In genomic region chr1:109438798-109439297, GRCh38 we compare ENCODE assay signal across 12 cellular contexts. TPM values are rescaled to one million over a fixed set of nuclear protein-coding genes. Genes with fewer than 3 reads are reported as not detected.
DNase-seq lines count a peak whose midpoint lies in the region; ATAC-seq and TF ChIP-seq lines count a peak whose summit lies in the region.
"Had no signal": no experiment of that assay in that cellular context is flagged by ENCODE, and none has a peak within 500 bp of the region (broad histone marks: within the 10 kb centered on the region; RNA-seq: fewer than 3 reads in every experiment).

No MANE protein-coding gene starts in this region.

- dilution Hi-C loops in mammary epithelial cell (cut with HindIII; ENCODE audit: low sequenced_read_pairs): no loop called here

- CTCF ChIA-PET in mammary epithelial cell (lab: Charles Lee; ENCODE audit: low non-redundant PET): interaction anchor here (0.7 kb wide), 1 partner anchor 277 kb away, joined by 3 read pairs; no protein-coding TSS in a partner anchor

- ATAC-seq in psoas muscle: peak; percentile 97 to 99 (median 98)
- no peak for ATAC-seq in GM19035 (IDR thresholded peaks at IDR 0.05; ENCODE audit: unreplicated experiment)
- no peak for ATAC-seq in T-helper 17 cell

- TF ChIP-seq CTCF in GM10266 (IDR thresholded peaks at IDR 0.05; ENCODE audit: control insufficient read depth, insufficient read depth, low read depth, missing control alignments) (no peak), mammary epithelial cell (conservative IDR thresholded peaks at IDR 0.05 in 1 of 2, IDR thresholded peaks at IDR 0.05 in 1 of 2; ENCODE audit: extremely low read depth in 1 of 2, insufficient read depth in 1 of 2, low read depth in 1 of 2, low read length in 2 of 2) (no peak), psoas muscle (IDR thresholded peaks at IDR 0.05) (no peak), vagina (IDR thresholded peaks at IDR 0.05) (no peak)

- peaks cover 0 to 5% (median 0%) of the 10 kb centered on the region in 3 donors for H3K36me3 Mint-ChIP-seq in immature natural killer cell
- no peaks in the 10 kb centered on the region for H3K36me3 Mint-ChIP-seq in T-helper 17 cell (ENCODE audit: low read depth)

- H3K4me1 ChIP-seq in mammary epithelial cell (ENCODE audit: insufficient read depth, low read length) (no peaks in the 10 kb centered on the region), psoas muscle (peaks cover 12% of the 10 kb centered on the region), vagina (no peaks in the 10 kb centered on the region)
- H3K4me1 ChIP-seq: sigmoid colon had no signal

- H3K27me3 ChIP-seq in MG63 (peaks cover 22% of the 10 kb centered on the region), mammary epithelial cell (ENCODE audit: insufficient read depth, low read length) (no peaks in the 10 kb centered on the region), psoas muscle (ENCODE audit: insufficient read depth in 3 of 3, low read length in 2 of 3) (peaks cover 0 to 15% (median 0%) of the 10 kb centered on the region in 3 donors), vagina (no peaks in the 10 kb centered on the region)
- H3K27me3 ChIP-seq: sigmoid colon had no signal

- H2AFZ ChIP-seq in mammary epithelial cell (ENCODE audit: low read depth, low read length): no peak overlapping the region

- peaks cover 0 to 3% (median 0%) of the 10 kb centered on the region in 6 donors for H3K9me3 Mint-ChIP-seq in immature natural killer cell

- no peak overlapping the region for H3K27ac Mint-ChIP-seq in immature natural killer cell
- no peak overlapping the region for H3K27ac Mint-ChIP-seq in T-helper 17 cell

- 0 out of 2 replicates have a peak, but pooled peaks cover 3% of the 10 kb centered on the region for H3K9me3 ChIP-seq in MG63
- peaks cover 3% of the 10 kb centered on the region for H3K9me3 ChIP-seq in mammary epithelial cell (replicated peaks; ENCODE audit: insufficient read depth, low read length)
- no peaks in the 10 kb centered on the region for H3K9me3 ChIP-seq in psoas muscle
- no peaks in the 10 kb centered on the region for H3K9me3 ChIP-seq in vagina
- H3K9me3 ChIP-seq in T-helper 17 cell (ENCODE audit: control insufficient read depth, low read length, poor library complexity, severe bottlenecking): no peaks in the 10 kb centered on the region
- H3K9me3 ChIP-seq: sigmoid colon had no signal

- no peaks in the 10 kb centered on the region for H4K20me1 ChIP-seq in mammary epithelial cell (ENCODE audit: insufficient read depth, low read length)

- H3K36me3 ChIP-seq in MG63 (no peaks in the 10 kb centered on the region), mammary epithelial cell (ENCODE audit: insufficient read depth, low read length) (no peaks in the 10 kb centered on the region), psoas muscle (ENCODE audit: insufficient read depth in 1 of 2, low read depth in 1 of 2) (no peaks in the 10 kb centered on the region), vagina (no peaks in the 10 kb centered on the region)
- H3K36me3 ChIP-seq: sigmoid colon had no signal

- H3K79me2 ChIP-seq in mammary epithelial cell (ENCODE audit: insufficient read depth, low read length): no peaks in the 10 kb centered on the region

- DNase-seq in GM10266 (ENCODE audit: extremely low spot score) (peak; percentile 24), MG63 (peak; percentile 80), mammary epithelial cell (peak; percentile 49), psoas muscle (no peak), immature natural killer cell (no peak), vagina (ENCODE audit: extremely low spot score in 2 of 2) (no peak), T-helper 17 cell (no peak)
- DNase-seq: anterior cingulate cortex, NCI-H1417 treated with DMSO at 0.1 percent for 48 hours, sigmoid colon, T-helper 9 cell had no signal

- H3K4me3 ChIP-seq in MG63 (no peak overlapping the region), mammary epithelial cell (replicated peaks in 1 of 3; ENCODE audit: insufficient read depth in 1 of 3, low read depth in 2 of 3, low read length in 3 of 3) (no peak overlapping the region), psoas muscle (no peak overlapping the region), vagina (no peak overlapping the region)
- H3K4me3 ChIP-seq: sigmoid colon had no signal

- H3K4me3 Mint-ChIP-seq in immature natural killer cell (no peak overlapping the region), T-helper 17 cell (no peak overlapping the region)

- no TSS peak for BruUV-seq in mammary epithelial cell (replicated peaks; lab: Mats Ljungman, UMichigan)

- in situ Hi-C loops in mammary epithelial cell (cut with MboI; ENCODE audit: low sequenced_read_pairs in 2 of 2): no loop called here

- intact Hi-C loops in mammary epithelial cell (cut with micrococcal nuclease) (no loop called here), psoas muscle (cut with DNase I) (no loop called here), vagina (cut with DNase I) (no loop called here)

- WGBS in mammary epithelial cell (ENCODE audit: low coverage, missing lambda C conversion rate): 93% methylated on average over 3 of the region's 3 CpGs
- WGBS in psoas muscle, 3 donors: 46 to 55% (median 50%) methylated on average over 3 of the region's 3 CpGs

- H3K27ac ChIP-seq in mammary epithelial cell (ENCODE audit: insufficient read depth, low read depth, low read length): no peak overlapping the region
- H3K27ac ChIP-seq in psoas muscle: peak overlapping the region; percentile 61
- no peak overlapping the region for H3K27ac ChIP-seq in vagina
- H3K27ac ChIP-seq: sigmoid colon had no signal

- H3K9ac ChIP-seq in mammary epithelial cell (ENCODE audit: insufficient read depth, low read length): no peak overlapping the region

- H3K27me3 Mint-ChIP-seq in immature natural killer cell (ENCODE audit: low read depth in 3 of 3): no peaks in the 10 kb centered on the region
- H3K27me3 Mint-ChIP-seq in T-helper 17 cell: peaks cover 11% of the 10 kb centered on the region

- TF ChIP-seq POLR2A in vagina (IDR thresholded peaks at IDR 0.05): no peak

- H3K4me1 Mint-ChIP-seq in immature natural killer cell (no peaks in the 10 kb centered on the region), T-helper 17 cell (no peaks in the 10 kb centered on the region)

- no peak overlapping the region for H3K4me2 ChIP-seq in mammary epithelial cell (ENCODE audit: insufficient read depth, low read depth, low read length)

RNA-seq across cellular contexts. Expression of gene PSMA5, which starts 12.6 kb away (rescaled TPM):
- total RNA-seq in MG63 (2014; rRNA removed; shearing (Covaris generic); ENCODE audit: low replicate concordance): 304 and 1,327 TPM in 2 replicates
- total RNA-seq in mammary epithelial cell (100 to 1,000 TPM in 1 of 2 donors, 10 to 100 TPM in 1; 46.0 to 110 TPM), psoas muscle (100 to 1,000 TPM in 1 of 4 donors, 10 to 100 TPM in 3; 58.1 to 123 (median 94.6) TPM), vagina (23.1 TPM), T-helper 17 cell (10 to 100 TPM; 48.6 to 53.1 TPM)
- polyA plus RNA-seq in mammary epithelial cell (118 TPM), psoas muscle (100 to 1,000 TPM in 2 of 3 donors, 10 to 100 TPM in 1; 90.6 to 213 (median 146) TPM), immature natural killer cell (100 to 1,000 TPM; 115 to 146 (median 123) TPM)
- 65.3 TPM for polyA minus RNA-seq in mammary epithelial cell

RNA-seq across cellular contexts. Expression of gene SYPL2, which starts 27.5 kb away (rescaled TPM):
- 0.46 TPM in 1 of 2 replicates, not detected in the other for total RNA-seq in MG63 (2014; rRNA removed; shearing (Covaris generic); ENCODE audit: low replicate concordance)
- total RNA-seq in mammary epithelial cell (not detected), psoas muscle (100 to 1,000 TPM; 125 to 203 (median 163) TPM), vagina (1.5 TPM), T-helper 17 cell (not detected)
- polyA plus RNA-seq in mammary epithelial cell (0.02 TPM), psoas muscle (10 to 100 TPM; 35.3 to 67.8 (median 66.2) TPM), immature natural killer cell (under 1 TPM in 2 of 3 donors, not detected in 1; 0.08 to 0.28 TPM)
- polyA minus RNA-seq in mammary epithelial cell: not detected

RNA-seq across cellular contexts. Expression of gene SORT1, which starts 41.1 kb away (rescaled TPM):
- 0.07 and 0.46 TPM in 2 replicates for total RNA-seq in MG63 (2014; rRNA removed; shearing (Covaris generic); ENCODE audit: low replicate concordance)
- total RNA-seq in mammary epithelial cell: 10 to 100 TPM; 24.6 to 41.8 TPM
- 6.9 TPM for polyA plus RNA-seq in mammary epithelial cell
- 53.9 TPM for polyA minus RNA-seq in mammary epithelial cell
- 100 to 1,000 TPM; 123 to 363 (median 207) TPM for total RNA-seq in psoas muscle
- 100 to 1,000 TPM in 1 of 3 donors, 10 to 100 TPM in 2; 15.8 to 131 (median 81.9) TPM for polyA plus RNA-seq in psoas muscle
- 1 to 10 TPM in 1 of 3 donors, under 1 TPM in 1, not detected in 1; 0.54 to 1.6 TPM for polyA plus RNA-seq in immature natural killer cell
- 30.7 TPM for total RNA-seq in vagina
- 1 to 10 TPM in 1 of 2 donors, under 1 TPM in 1; 0.57 to 2.6 TPM for total RNA-seq in T-helper 17 cell

RNA-seq across cellular contexts. Expression of gene ATXN7L2, which starts 44.9 kb away (rescaled TPM):
- total RNA-seq in MG63 (2014; rRNA removed; shearing (Covaris generic); ENCODE audit: low replicate concordance): 3.9 and 10.4 TPM in 2 replicates
- total RNA-seq in mammary epithelial cell (1 to 10 TPM in 1 of 2 donors, under 1 TPM in 1; 0.83 to 4.3 TPM), psoas muscle (10 to 100 TPM in 1 of 4 donors, 1 to 10 TPM in 3; 4.4 to 14.1 (median 8.4) TPM), vagina (4.9 TPM), T-helper 17 cell (10 to 100 TPM; 14.3 to 16.0 TPM)
- polyA plus RNA-seq in mammary epithelial cell (2.4 TPM), psoas muscle (1 to 10 TPM; 5.1 to 5.2 (median 5.1) TPM), immature natural killer cell (1 to 10 TPM in 2 of 3 donors, under 1 TPM in 1; 0.94 to 8.9 (median 4.1) TPM)
- 6.0 TPM for polyA minus RNA-seq in mammary epithelial cell

RNA-seq across cellular contexts. Expression of gene CYB561D1, which starts 55.0 kb away (rescaled TPM):
- 2.2 and 6.7 TPM in 2 replicates for total RNA-seq in MG63 (2014; rRNA removed; shearing (Covaris generic); ENCODE audit: low replicate concordance)
- total RNA-seq in mammary epithelial cell (1 to 10 TPM; 7.3 to 7.7 TPM), psoas muscle (1 to 10 TPM; 2.4 to 4.0 (median 3.7) TPM), vagina (8.3 TPM), T-helper 17 cell (10 to 100 TPM; 21.0 to 23.5 TPM)
- polyA plus RNA-seq in mammary epithelial cell (4.6 TPM), psoas muscle (10 to 100 TPM in 1 of 3 donors, 1 to 10 TPM in 2; 1.8 to 15.0 (median 3.5) TPM), immature natural killer cell (10 to 100 TPM in 2 of 3 donors, 1 to 10 TPM in 1; 8.8 to 20.3 (median 10.2) TPM)
- 2.9 TPM for polyA minus RNA-seq in mammary epithelial cell

Comparison
In these comparisons a context has a peak if more than half of its experiments do, and no peak if none do; other contexts are left out.
1. DNase-seq: peak in GM10266 (single experiment), MG63 (single experiment) and mammary epithelial cell (single experiment); none in psoas muscle (0 of 2), immature natural killer cell (0 of 3), vagina (0 of 2) and T-helper 17 cell (0 of 3).
2. ATAC-seq: peak in psoas muscle (4 of 4); none in GM19035 (single experiment) and T-helper 17 cell (single experiment).
3. RNA of gene SYPL2, which starts 27.5 kb away (total RNA-seq): 125 to 203 TPM in psoas muscle; 1.5 TPM in vagina (single experiment), 0.46 TPM in MG63, not detected in T-helper 17 cell and not detected in mammary epithelial cell; every median in the first group is over 10 times any median in the second.